22 cellular contexts compared by ENCODE assay signal in genomic region chr13:99422556-99423220, GRCh38.
DNase-seq lines count a peak whose midpoint lies in the region; ATAC-seq and TF ChIP-seq lines count a peak whose summit lies in the region.
"Had no signal": no experiment of that assay in that cellular context is flagged by ENCODE, and none has a peak within 500 bp of the region (broad histone marks: within the 10 kb centered on the region; RNA-seq: fewer than 3 reads in every experiment).

No MANE protein-coding gene starts in this region.

- no peak for TF ChIP-seq CTCF in activated CD8-positive, alpha-beta T cell treated with anti-CD3 and anti-CD28 coated beads for 36 hours (IDR thresholded peaks at IDR 0.05)
- TF ChIP-seq CTCF in DND-41 (IDR thresholded peaks at IDR 0.05; ENCODE audit: borderline replicate concordance, extremely low read depth, low read length, poor library complexity, severe bottlenecking) (no peak), chondrocyte (IDR thresholded peaks at IDR 0.05) (no peak)

- H3K27ac Mint-ChIP-seq in activated CD8-positive, alpha-beta T cell treated with anti-CD3 and anti-CD28 coated beads for 36 hours, result peak overlapping the region; percentile 82
- no peak overlapping the region for H3K27ac Mint-ChIP-seq in activated CD8-positive, alpha-beta T cell treated with anti-CD3 and anti-CD28 coated beads, Interleukin-2, amount 10 ng/mL, durations not matched to agents 7 days and 5 days
- peak overlapping the region; percentile 88 for H3K27ac Mint-ChIP-seq in activated naive CD8-positive, alpha-beta T cell treated with anti-CD3 and anti-CD28 coated beads for 36 hours
- H3K27ac Mint-ChIP-seq in stimulated activated naive B cell treated with anti-CD40 and anti-IgM and Interleukin-4, amounts not matched to agents 10 μg/mL and 1 μg/mL and 100 μg/mL, for 72 hours, result peak overlapping the region; percentile 97
- H3K27ac Mint-ChIP-seq in chondrocyte (ENCODE audit: unreplicated experiment), result no peak overlapping the region
- H3K27ac Mint-ChIP-seq: brain, neural progenitor cell had no signal

- H2AFZ ChIP-seq in DND-41 (ENCODE audit: low read depth, low read length), result no peak overlapping the region
- H2AFZ ChIP-seq: neural progenitor cell had no signal

- no peaks in the 10 kb centered on the region for H3K79me2 ChIP-seq in DND-41 (ENCODE audit: insufficient read depth, low read length)

- no peaks in the 10 kb centered on the region for H3K27me3 ChIP-seq in DND-41 (ENCODE audit: insufficient read depth, low read length, poor library complexity)
- H3K27me3 ChIP-seq: colonic mucosa, neural progenitor cell had no signal

- no peak for DNase-seq in activated CD8-positive, alpha-beta T cell treated with anti-CD3 and anti-CD28 coated beads for 36 hours
- no peak for DNase-seq in activated CD8-positive, alpha-beta T cell treated with anti-CD3 and anti-CD28 coated beads, Interleukin-2, amount 10 ng/mL, durations not matched to agents 7 days and 5 days
- no peak for DNase-seq in DND-41
- DNase-seq in activated naive CD8-positive, alpha-beta T cell treated with anti-CD3 and anti-CD28 coated beads for 36 hours, result no peak
- no peak for DNase-seq in stimulated activated naive B cell treated with anti-CD40 and anti-IgM and Interleukin-4, amounts not matched to agents 10 μg/mL and 1 μg/mL and 100 μg/mL, for 72 hours
- no peak for DNase-seq in NK-92 (lab: John Stamatoyannopoulos, UW; ENCODE audit: unreplicated experiment)
- no peak for DNase-seq in NCI-H187 treated with DMSO at 0.1 percent for 48 hours (lab: John Stamatoyannopoulos, UW)
- DNase-seq in chondrocyte (ENCODE audit: low spot score), result no peak
- DNase-seq: activated naive CD4-positive, alpha-beta T cell treated with anti-CD3 and anti-CD28 coated beads, Interleukin-2, amount 50 U/mL, for 16 hours; colonic mucosa; DMS79 treated with DMSO at 0.1 percent for 48 hours; hippocampal formation; mesenchymal stem cell; NCI-H1694 treated with DMSO at 0.1 percent for 48 hours; NCI-H446; NK-92 treated with Interleukin-12 subunit alpha and Interleukin-12 subunit beta, amount 100 ng/mL, for 24 hours; stimulated activated CD4-positive, alpha-beta T cell treated with anti-CD3 and anti-CD28 coated beads, Interleukin-4, amount 100 ng/mL, for 24 hours; SW 1271 had no signal

- H3K4me2 ChIP-seq in DND-41 (ENCODE audit: insufficient read depth, low read length), result no peak overlapping the region
- H3K4me2 ChIP-seq: neural progenitor cell, smooth muscle cell had no signal

- peaks cover 3% of the 10 kb centered on the region; the same call in 1 of the 2 replicates for H4K20me1 ChIP-seq in DND-41 (ENCODE audit: insufficient read depth, low read length)

- peaks cover 84% of the 10 kb centered on the region for H3K4me1 Mint-ChIP-seq in activated CD8-positive, alpha-beta T cell treated with anti-CD3 and anti-CD28 coated beads for 36 hours (ENCODE audit: low read depth)
- H3K4me1 Mint-ChIP-seq in activated CD8-positive, alpha-beta T cell treated with anti-CD3 and anti-CD28 coated beads, Interleukin-2, amount 10 ng/mL, durations not matched to agents 7 days and 5 days (ENCODE audit: low read depth), result peaks cover 81% of the 10 kb centered on the region
- peaks cover 78% of the 10 kb centered on the region for H3K4me1 Mint-ChIP-seq in activated naive CD8-positive, alpha-beta T cell treated with anti-CD3 and anti-CD28 coated beads for 36 hours
- peaks cover 73% of the 10 kb centered on the region in 2 donors for H3K4me1 Mint-ChIP-seq in stimulated activated naive B cell treated with anti-CD40 and anti-IgM and Interleukin-4, amounts not matched to agents 10 μg/mL and 1 μg/mL and 100 μg/mL, for 72 hours
- H3K4me1 Mint-ChIP-seq in chondrocyte (ENCODE audit: low read depth), result peaks cover 7% of the 10 kb centered on the region

- ATAC-seq in activated CD8-positive, alpha-beta T cell treated with anti-CD3 and anti-CD28 coated beads for 36 hours, result no peak
- no peak for ATAC-seq in activated CD8-positive, alpha-beta T cell treated with anti-CD3 and anti-CD28 coated beads, Interleukin-2, amount 10 ng/mL, durations not matched to agents 7 days and 5 days
- ATAC-seq in DND-41 (ENCODE audit: insufficient read depth, low read depth), result no peak
- no peak for ATAC-seq in stimulated activated naive B cell treated with anti-CD40 and anti-IgM and Interleukin-4, amounts not matched to agents 10 μg/mL and 1 μg/mL and 100 μg/mL, for 72 hours (replicated peaks)

- no peak overlapping the region for H3K4me3 ChIP-seq in DND-41 (ENCODE audit: low read depth in 1 of 2, low read length in 2 of 2)
- H3K4me3 ChIP-seq: colonic mucosa, neural progenitor cell, smooth muscle cell, tibial nerve had no signal

- CTCF ChIA-PET in activated CD8-positive, alpha-beta T cell treated with anti-CD3 and anti-CD28 coated beads for 36 hours (lab: Charles Lee), result interaction anchor here (1.0 to 12.5 kb wide), 6 partner anchors 11 to 246 kb away, joined by 3 to 162 read pairs (median 4); partner anchors contain the start of gene GPR183
- CTCF ChIA-PET in activated CD8-positive, alpha-beta T cell treated with anti-CD3 and anti-CD28 coated beads, Interleukin-2, amount 10 ng/mL, durations not matched to agents 7 days and 5 days (lab: Charles Lee), result interaction anchor here (0.8 to 11.6 kb wide), 5 partner anchors 9 to 157 kb away, joined by 3 to 170 read pairs (median 3); no protein-coding TSS in a partner anchor

- no peak overlapping the region for H3K4me3 Mint-ChIP-seq in activated CD8-positive, alpha-beta T cell treated with anti-CD3 and anti-CD28 coated beads for 36 hours
- H3K4me3 Mint-ChIP-seq in activated CD8-positive, alpha-beta T cell treated with anti-CD3 and anti-CD28 coated beads, Interleukin-2, amount 10 ng/mL, durations not matched to agents 7 days and 5 days, result no peak overlapping the region
- H3K4me3 Mint-ChIP-seq in activated naive CD8-positive, alpha-beta T cell treated with anti-CD3 and anti-CD28 coated beads for 36 hours, result peak overlapping the region; percentile 24
- no peak overlapping the region for H3K4me3 Mint-ChIP-seq in stimulated activated naive B cell treated with anti-CD40 and anti-IgM and Interleukin-4, amounts not matched to agents 10 μg/mL and 1 μg/mL and 100 μg/mL, for 72 hours
- no peak overlapping the region for H3K4me3 Mint-ChIP-seq in chondrocyte (ENCODE audit: unreplicated experiment)
- H3K4me3 Mint-ChIP-seq: brain, neural progenitor cell had no signal

- H3K36me3 Mint-ChIP-seq in activated CD8-positive, alpha-beta T cell treated with anti-CD3 and anti-CD28 coated beads for 36 hours (ENCODE audit: low read depth), result peaks cover 10% of the 10 kb centered on the region
- H3K36me3 Mint-ChIP-seq in activated CD8-positive, alpha-beta T cell treated with anti-CD3 and anti-CD28 coated beads, Interleukin-2, amount 10 ng/mL, durations not matched to agents 7 days and 5 days (ENCODE audit: low read depth), result peaks cover under 1% of the 10 kb centered on the region
- peaks cover 4% of the 10 kb centered on the region for H3K36me3 Mint-ChIP-seq in activated naive CD8-positive, alpha-beta T cell treated with anti-CD3 and anti-CD28 coated beads for 36 hours
- H3K36me3 Mint-ChIP-seq in stimulated activated naive B cell treated with anti-CD40 and anti-IgM and Interleukin-4, amounts not matched to agents 10 μg/mL and 1 μg/mL and 100 μg/mL, for 72 hours, result peaks cover 5 to 14% of the 10 kb centered on the region in 2 donors
- H3K36me3 Mint-ChIP-seq in chondrocyte (ENCODE audit: low read depth), result peaks cover 4% of the 10 kb centered on the region
- H3K36me3 Mint-ChIP-seq: brain, neural progenitor cell had no signal

- H3K9me3 ChIP-seq in DND-41 (ENCODE audit: insufficient read depth, low read length, severe bottlenecking), result no peaks in the 10 kb centered on the region
- H3K9me3 ChIP-seq: colonic mucosa, tibial nerve had no signal

- no peak overlapping the region for H3K9ac ChIP-seq in DND-41 (ENCODE audit: low read depth, low read length)
- H3K9ac ChIP-seq: neural progenitor cell had no signal

- intact Hi-C loops in activated CD8-positive, alpha-beta T cell treated with anti-CD3 and anti-CD28 coated beads for 36 hours (cut with micrococcal nuclease), result no loop called here

- H3K36me3 ChIP-seq in DND-41 (ENCODE audit: insufficient read depth, low read length), result no peaks in the 10 kb centered on the region
- H3K36me3 ChIP-seq: colonic mucosa, neural progenitor cell, tibial nerve had no signal

- H3K27me3 Mint-ChIP-seq in activated CD8-positive, alpha-beta T cell treated with anti-CD3 and anti-CD28 coated beads for 36 hours, result no peaks in the 10 kb centered on the region
- no peaks in the 10 kb centered on the region for H3K27me3 Mint-ChIP-seq in activated CD8-positive, alpha-beta T cell treated with anti-CD3 and anti-CD28 coated beads, Interleukin-2, amount 10 ng/mL, durations not matched to agents 7 days and 5 days (ENCODE audit: low read depth)
- no peaks in the 10 kb centered on the region for H3K27me3 Mint-ChIP-seq in activated naive CD8-positive, alpha-beta T cell treated with anti-CD3 and anti-CD28 coated beads for 36 hours
- no peaks in the 10 kb centered on the region for H3K27me3 Mint-ChIP-seq in stimulated activated naive B cell treated with anti-CD40 and anti-IgM and Interleukin-4, amounts not matched to agents 10 μg/mL and 1 μg/mL and 100 μg/mL, for 72 hours
- H3K27me3 Mint-ChIP-seq in chondrocyte (ENCODE audit: low read depth), result peaks cover 18% of the 10 kb centered on the region

- 0 out of 2 replicates have a peak overlapping the region, but pooled peaks have one; percentile 39 for H3K27ac ChIP-seq in DND-41 (ENCODE audit: low read length)
- H3K27ac ChIP-seq: colonic mucosa, neural progenitor cell, tibial nerve had no signal

- H3K9me3 Mint-ChIP-seq in activated CD8-positive, alpha-beta T cell treated with anti-CD3 and anti-CD28 coated beads for 36 hours, result peaks cover under 1% of the 10 kb centered on the region
- no peaks in the 10 kb centered on the region for H3K9me3 Mint-ChIP-seq in activated CD8-positive, alpha-beta T cell treated with anti-CD3 and anti-CD28 coated beads, Interleukin-2, amount 10 ng/mL, durations not matched to agents 7 days and 5 days (ENCODE audit: insufficient read depth)
- peaks cover 2% of the 10 kb centered on the region for H3K9me3 Mint-ChIP-seq in activated naive CD8-positive, alpha-beta T cell treated with anti-CD3 and anti-CD28 coated beads for 36 hours
- H3K9me3 Mint-ChIP-seq in stimulated activated naive B cell treated with anti-CD40 and anti-IgM and Interleukin-4, amounts not matched to agents 10 μg/mL and 1 μg/mL and 100 μg/mL, for 72 hours, result peaks cover under 1 to 5% of the 10 kb centered on the region in 2 donors
- H3K9me3 Mint-ChIP-seq in chondrocyte (ENCODE audit: low read depth), result no peaks in the 10 kb centered on the region

- peaks cover 78% of the 10 kb centered on the region for H3K4me1 ChIP-seq in DND-41 (ENCODE audit: insufficient read depth, low read length)
- H3K4me1 ChIP-seq: colonic mucosa had no signal

- POLR2A ChIA-PET in activated CD8-positive, alpha-beta T cell treated with anti-CD3 and anti-CD28 coated beads for 36 hours (lab: Charles Lee), result interaction anchor here (1.2 to 1.5 kb wide), 2 partner anchors 12 to 222 kb away, joined by 3 to 4 read pairs; partner anchors contain the start of gene UBAC2
- POLR2A ChIA-PET in activated CD8-positive, alpha-beta T cell treated with anti-CD3 and anti-CD28 coated beads, Interleukin-2, amount 10 ng/mL, durations not matched to agents 7 days and 5 days (lab: Charles Lee), result no interaction called here

Comparison
In these comparisons a context has a peak if more than half of its experiments do, and no peak if none do; other contexts are left out.
1. H3K27ac Mint-ChIP-seq: peak in activated CD8-positive, alpha-beta T cell treated with anti-CD3 and anti-CD28 coated beads for 36 hours (single experiment), activated naive CD8-positive, alpha-beta T cell treated with anti-CD3 and anti-CD28 coated beads for 36 hours (single experiment) and stimulated activated naive B cell treated with anti-CD40 and anti-IgM and Interleukin-4, amounts not matched to agents 10 μg/mL and 1 μg/mL and 100 μg/mL, for 72 hours (single experiment); none in activated CD8-positive, alpha-beta T cell treated with anti-CD3 and anti-CD28 coated beads, Interleukin-2, amount 10 ng/mL, durations not matched to agents 7 days and 5 days (single experiment) and chondrocyte (single experiment).